ENCODE assay signal across 1 cellular context in genomic region chr20:22430154-22430745, GRCh38.
TF ChIP-seq lines count a peak whose summit lies in the region.

No MANE protein-coding gene starts in this region.

TF ChIP-seq in HepG2, 621 proteins besides CTCF, POLR2A, EP300 and RAD21 (continued from another document and continues in another):
- TF ChIP-seq MTF2 (CRISPR knock-in tag; IDR thresholded peaks at IDR 0.05; ENCODE audit: borderline replicate concordance) (no peak), ZNF572 (CRISPR knock-in tag; IDR thresholded peaks at IDR 0.05) (0 out of 2 replicates have a peak, but pooled peaks have one; percentile 13), LRRFIP1 (CRISPR knock-in tag; conservative IDR thresholded peaks at IDR 0.05) (no peak), RFX1 (IDR thresholded peaks at IDR 0.05) (no peak), ZNF660 (CRISPR knock-in tag; IDR thresholded peaks at IDR 0.05; ENCODE audit: borderline replicate concordance, low read depth) (no peak), HNF1A (IDR thresholded peaks at IDR 0.05; ENCODE audit: low read depth) (no peak; the same call in 1 of the 2 replicates), HNF1A (CRISPR knock-in tag; IDR thresholded peaks at IDR 0.05; ENCODE audit: borderline replicate concordance) (no peak), KDM5B (CRISPR knock-in tag; IDR thresholded peaks at IDR 0.05; ENCODE audit: borderline replicate concordance) (no peak), ZNF326 (CRISPR knock-in tag; IDR thresholded peaks at IDR 0.05; ENCODE audit: borderline replicate concordance) (no peak), ZNF773 (CRISPR knock-in tag; IDR thresholded peaks at IDR 0.05; ENCODE audit: borderline replicate concordance) (no peak), ZNF280D (CRISPR knock-in tag; IDR thresholded peaks at IDR 0.05) (no peak), FOXO4 (CRISPR knock-in tag; conservative IDR thresholded peaks at IDR 0.05) (no peak), ZNF501 (CRISPR knock-in tag; IDR thresholded peaks at IDR 0.05) (no peak; the same call in 1 of the 2 replicates), FOXJ3 (CRISPR knock-in tag; IDR thresholded peaks at IDR 0.05; ENCODE audit: borderline replicate concordance) (no peak), ZNF614 (CRISPR knock-in tag; IDR thresholded peaks at IDR 0.05; ENCODE audit: borderline replicate concordance) (no peak; the same call in 1 of the 2 replicates), ZNF792 (CRISPR knock-in tag; IDR thresholded peaks at IDR 0.05) (no peak), ZNF18 (CRISPR knock-in tag; IDR thresholded peaks at IDR 0.05; ENCODE audit: insufficient replicate concordance) (no peak), GTF2F1 (IDR thresholded peaks at IDR 0.05; ENCODE audit: low read length) (no peak), ZNF121 (CRISPR knock-in tag; IDR thresholded peaks at IDR 0.05) (peak; percentile 100), LBX2 (CRISPR knock-in tag; IDR thresholded peaks at IDR 0.05; ENCODE audit: borderline replicate concordance) (no peak), ZMYM3 (CRISPR knock-in tag; IDR thresholded peaks at IDR 0.05) (0 out of 2 replicates have a peak, but pooled peaks have one; percentile 47), GABPB1 (CRISPR knock-in tag; IDR thresholded peaks at IDR 0.05) (no peak; the same call in none of the 2 replicates), LCORL (IDR thresholded peaks at IDR 0.05) (no peak), LCORL (CRISPR knock-in tag; IDR thresholded peaks at IDR 0.05) (no peak), ZNF414 (CRISPR knock-in tag; IDR thresholded peaks at IDR 0.05) (no peak), HHEX (CRISPR knock-in tag; IDR thresholded peaks at IDR 0.05) (peak; percentile 23; the same call in 1 of the 2 replicates), FOXC1 (CRISPR knock-in tag; IDR thresholded peaks at IDR 0.05; ENCODE audit: borderline replicate concordance) (no peak), FOXA1 (IDR thresholded peaks at IDR 0.05) (no peak), FOXA1 (CRISPR knock-in tag; IDR thresholded peaks at IDR 0.05) (peak; percentile 93), ZNF788 (CRISPR knock-in tag; IDR thresholded peaks at IDR 0.05; ENCODE audit: borderline replicate concordance) (no peak), MYC (CRISPR knock-in tag; IDR thresholded peaks at IDR 0.05; ENCODE audit: borderline replicate concordance) (no peak), ZNF292 (CRISPR knock-in tag; IDR thresholded peaks at IDR 0.05; ENCODE audit: borderline replicate concordance, low read depth) (no peak), HNRNPUL1 (IDR thresholded peaks at IDR 0.05; ENCODE audit: low read depth, low read length) (no peak), HNRNPLL (IDR thresholded peaks at IDR 0.05; ENCODE audit: low read depth, low read length, poor library complexity, severe bottlenecking) (no peak), SIX1 (CRISPR knock-in tag; IDR thresholded peaks at IDR 0.05; ENCODE audit: borderline replicate concordance) (no peak), ELF1 (CRISPR knock-in tag; IDR thresholded peaks at IDR 0.05) (0 out of 2 replicates have a peak, but pooled peaks have one; percentile 21), ZZZ3 (CRISPR knock-in tag; IDR thresholded peaks at IDR 0.05; ENCODE audit: borderline replicate concordance) (no peak), MXD3 (CRISPR knock-in tag; IDR thresholded peaks at IDR 0.05) (no peak; the same call in none of the 2 replicates), TBL1XR1 (IDR thresholded peaks at IDR 0.05; ENCODE audit: borderline replicate concordance, low read length, partially characterized antibody) (peak; percentile 23), ZNF276 (CRISPR knock-in tag; IDR thresholded peaks at IDR 0.05; ENCODE audit: low read depth) (peak; percentile 77; the same call in 1 of the 2 replicates), KDM5A (IDR thresholded peaks at IDR 0.05; ENCODE audit: borderline replicate concordance, low read length) (peak; percentile 42; the same call in 1 of the 2 replicates), YEATS2 (CRISPR knock-in tag; IDR thresholded peaks at IDR 0.05; ENCODE audit: borderline replicate concordance) (no peak), NONO (IDR thresholded peaks at IDR 0.05) (no peak), NONO (CRISPR knock-in tag; conservative IDR thresholded peaks at IDR 0.05) (no peak), NPAS2 (CRISPR knock-in tag; IDR thresholded peaks at IDR 0.05; ENCODE audit: borderline replicate concordance) (no peak), RXRB (CRISPR knock-in tag; IDR thresholded peaks at IDR 0.05; ENCODE audit: borderline replicate concordance) (no peak), MYNN (CRISPR knock-in tag; IDR thresholded peaks at IDR 0.05; ENCODE audit: low read depth) (peak; percentile 40; the same call in 1 of the 2 replicates), SIN3B (IDR thresholded peaks at IDR 0.05; ENCODE audit: low read length) (0 out of 2 replicates have a peak, but pooled peaks have one; percentile 13), NFKB2 (CRISPR knock-in tag; IDR thresholded peaks at IDR 0.05; ENCODE audit: borderline replicate concordance) (no peak), E2F2 (CRISPR knock-in tag; IDR thresholded peaks at IDR 0.05; ENCODE audit: borderline replicate concordance) (no peak), ATF7-NPFF (CRISPR knock-in tag; IDR thresholded peaks at IDR 0.05; ENCODE audit: low read depth) (no peak)
